Comparison of ENCODE assay signal across 8 cellular contexts in the genomic region with DNA sequence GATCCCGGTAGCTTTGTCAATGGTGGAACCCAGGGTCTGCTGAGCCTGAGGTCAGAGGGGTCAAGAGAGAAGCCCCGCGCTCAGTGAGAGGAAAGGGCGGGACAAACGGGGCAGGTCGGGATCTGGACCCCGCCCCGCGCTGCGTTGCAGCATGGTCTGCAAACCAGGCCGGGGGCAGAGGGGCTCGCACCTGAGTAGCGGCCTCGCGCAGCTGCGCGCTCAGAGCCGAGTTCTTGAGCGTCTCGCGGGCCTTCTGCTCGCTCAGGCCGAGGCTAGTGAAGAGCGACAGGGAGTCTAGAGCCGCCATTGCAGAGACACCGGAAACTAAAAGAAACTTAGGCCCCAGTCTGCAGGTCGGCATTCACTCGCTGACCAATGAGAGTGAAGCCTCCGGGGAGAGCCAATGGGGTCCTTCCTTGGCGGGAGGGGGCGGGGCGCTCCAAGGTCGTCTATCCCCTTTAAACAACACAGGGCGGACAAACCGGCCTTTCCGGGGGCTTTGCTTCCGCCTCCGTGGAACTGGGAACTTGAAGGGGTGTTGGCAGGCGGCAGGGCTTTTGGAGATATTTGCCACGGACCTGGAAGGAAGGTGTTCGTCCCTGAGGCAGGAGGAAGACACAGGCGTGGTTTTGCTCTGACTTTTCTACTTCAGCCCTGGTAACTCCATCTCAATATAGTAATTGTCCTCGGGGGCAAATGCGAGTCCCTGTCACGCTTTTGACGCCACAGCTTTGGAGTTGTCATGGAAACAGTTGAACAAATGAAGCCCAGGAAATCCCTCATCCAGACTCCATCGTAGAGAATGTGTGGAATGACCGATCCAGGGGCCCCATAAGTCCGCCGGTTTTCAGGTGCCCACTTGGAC.
DNase-seq lines count a peak whose midpoint lies in the region; ATAC-seq and TF ChIP-seq lines count a peak whose summit lies in the region.

A gene (minus strand): TSS at position 331 of the 865 bp plus-strand sequence. CDS start 24 bp downstream, at position 307.

- DNase-seq in AML-193 (lab: John Stamatoyannopoulos, UW) (peak; percentile 94 to 95), NCI-H524 treated with DMSO at 0.1 percent for 48 hours (lab: John Stamatoyannopoulos, UW) (peak; percentile 27)
- DNase-seq in activated CD4-positive, alpha-beta T cell treated with anti-CD3 and anti-CD28 coated beads for 48 hours = peak; percentile 92
- DNase-seq in stimulated activated CD4-positive, alpha-beta T cell treated with anti-CD3 and anti-CD28 coated beads, Interleukin-1b, Interleukin-23, amount 100 ng/mL, for 24 hours (ENCODE audit: low read depth in 4 of 4, low spot score in 1 of 4) = peak; percentile 67 to 88 (median 80)

- TF ChIP-seq POLR2A in GM19193 (IDR thresholded peaks at IDR 0.05; ENCODE audit: extremely low read depth, insufficient read depth, insufficient read length) = peak; percentile 91

- ATAC-seq in HG03442 (IDR thresholded peaks at IDR 0.05; ENCODE audit: unreplicated experiment) = peak; percentile 90

- H3K27ac ChIP-seq in cingulate gyrus (ENCODE audit: low read depth, low read length) (peak within 1 kb of the TSS; percentile 72), layer of hippocampus (ENCODE audit: low read depth, low read length) (peak within 1 kb of the TSS; percentile 56)

- H3K27me3 ChIP-seq in layer of hippocampus (ENCODE audit: control insufficient read depth, insufficient read depth, low read length) = no peaks in the 10 kb centered on the region

Comparison
In these comparisons a context has a peak if more than half of its experiments do, and no peak if none do; other contexts are left out.
1. Peak in every context shown above with its lines: DNase-seq, ATAC-seq and H3K27ac ChIP-seq.
2. DNase-seq: peak in every context shown above with its lines; median percentile 94 in AML-193; 92 in activated CD4-positive, alpha-beta T cell treated with anti-CD3 and anti-CD28 coated beads for 48 hours; 80 in stimulated activated CD4-positive, alpha-beta T cell treated with anti-CD3 and anti-CD28 coated beads, Interleukin-1b, Interleukin-23, amount 100 ng/mL, for 24 hours; 27 in NCI-H524 treated with DMSO at 0.1 percent for 48 hours.